9 cellular contexts compared by ENCODE assay signal in the genomic region with DNA sequence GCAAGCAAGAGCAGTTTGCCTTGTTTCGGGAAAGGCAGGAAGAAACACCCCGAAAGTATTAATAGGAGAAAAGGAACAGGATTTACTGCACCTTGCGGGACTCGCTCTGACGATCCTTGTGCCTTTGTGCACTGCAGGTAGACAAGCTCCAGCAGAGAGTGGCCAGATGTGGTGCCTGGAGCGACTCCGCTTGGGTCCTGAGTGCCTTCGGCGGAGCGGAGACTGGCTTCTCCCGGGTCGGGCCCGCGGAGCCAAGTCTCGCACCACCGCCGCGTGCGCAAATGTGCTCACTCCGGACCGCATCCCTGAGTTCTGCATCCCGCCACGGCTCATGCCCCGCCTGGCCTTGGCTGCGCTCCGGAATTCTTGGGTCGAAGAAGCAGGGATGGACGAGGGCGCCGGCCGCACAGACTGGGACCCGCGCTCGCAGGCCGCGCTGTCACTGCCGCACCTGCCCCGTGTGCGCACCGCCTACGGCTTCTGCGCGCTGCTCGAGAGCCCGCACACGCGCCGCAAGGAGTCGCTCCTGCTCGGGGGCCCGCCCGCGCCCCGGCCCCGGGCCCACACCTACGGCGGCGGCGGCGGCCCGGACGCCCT. TPM values are rescaled to one million over a fixed set of nuclear protein-coding genes. Genes with fewer than 3 reads are reported as not detected.
DNase-seq lines count a peak whose midpoint lies in the region; ATAC-seq and TF ChIP-seq lines count a peak whose summit lies in the region.
"Had no signal": no experiment of that assay in that cellular context is flagged by ENCODE, and none has a peak within 500 bp of the region (broad histone marks: within the 10 kb centered on the region; RNA-seq: fewer than 3 reads in every experiment).

No MANE protein-coding gene starts in this region.

- H3K4me3 ChIP-seq in retinal pigment epithelial cell (ENCODE audit: low read length): peak overlapping the region; percentile 43

- H3K27me3 Mint-ChIP-seq in activated naive CD4-positive, alpha-beta T cell treated with anti-CD3 and anti-CD28 coated beads for 36 hours (ENCODE audit: low read depth): peaks cover 11% of the 10 kb centered on the region

- ATAC-seq in left cardiac atrium (peak; percentile 34 to 51), HG03025 (IDR thresholded peaks at IDR 0.05; ENCODE audit: low FRiP score, unreplicated experiment) (no peak)

- no peaks in the 10 kb centered on the region for H3K36me3 Mint-ChIP-seq in activated naive CD4-positive, alpha-beta T cell treated with anti-CD3 and anti-CD28 coated beads for 36 hours (ENCODE audit: low read depth)

- in situ Hi-C loops in GM13977 (cut with MboI; ENCODE audit: low pct_unique_long_range_greater_than_20kb, low sequenced_read_pairs, unreplicated experiment): loop anchor here (10.0 kb wide), 1 partner anchor 193 kb away; no protein-coding TSS in a partner anchor

- no peak overlapping the region for H3K27ac Mint-ChIP-seq in activated naive CD4-positive, alpha-beta T cell treated with anti-CD3 and anti-CD28 coated beads for 36 hours

- no peaks in the 10 kb centered on the region for H3K9me3 Mint-ChIP-seq in activated naive CD4-positive, alpha-beta T cell treated with anti-CD3 and anti-CD28 coated beads for 36 hours

- CTCF ChIA-PET in activated naive CD4-positive, alpha-beta T cell treated with anti-CD3 and anti-CD28 coated beads for 36 hours (lab: Charles Lee): interaction anchor here (0.7 to 1.3 kb wide), 4 partner anchors 10 to 195 kb away, joined by 3 to 5 read pairs (median 3); no protein-coding TSS in a partner anchor

- TF ChIP-seq CTCF in GM13977 (IDR thresholded peaks at IDR 0.05; ENCODE audit: extremely low read depth, insufficient read depth, missing control alignments) (no peak), retinal pigment epithelial cell (conservative IDR thresholded peaks at IDR 0.05; ENCODE audit: low read depth, low read length) (no peak)

- intact Hi-C loops in activated naive CD4-positive, alpha-beta T cell treated with anti-CD3 and anti-CD28 coated beads for 36 hours (cut with micrococcal nuclease): loop anchor here (1.0 to 10.0 kb wide), 5 partner anchors 7 to 1483 kb away; partner anchors contain the start of gene VPS13C
- intact Hi-C loops in left cardiac atrium (cut with DNase I): loop anchor here in 1 of 2 donors (10.0 kb wide), 1 partner anchor 193 kb away; no protein-coding TSS in a partner anchor

- H3K4me3 Mint-ChIP-seq in activated naive CD4-positive, alpha-beta T cell treated with anti-CD3 and anti-CD28 coated beads for 36 hours: peak overlapping the region; percentile 73

- DNase-seq in GM13977 (ENCODE audit: low spot score): peak; percentile 29
- DNase-seq in NCI-H1105 treated with DMSO at 0.1 percent for 48 hours (lab: John Stamatoyannopoulos, UW): peak; percentile 56
- DNase-seq in activated naive CD4-positive, alpha-beta T cell treated with anti-CD3 and anti-CD28 coated beads for 36 hours: peak; percentile 11
- peak; percentile 38 for DNase-seq in left cardiac atrium
- DNase-seq in retinal pigment epithelial cell (ENCODE audit: low read depth): no peak
- no peak for DNase-seq in A172 (ENCODE audit: low spot score)
- DNase-seq in SHP77 treated with DMSO at 0.1 percent for 48 hours (lab: John Stamatoyannopoulos, UW): no peak

- peaks cover 27% of the 10 kb centered on the region for H3K4me1 Mint-ChIP-seq in activated naive CD4-positive, alpha-beta T cell treated with anti-CD3 and anti-CD28 coated beads for 36 hours (ENCODE audit: low read depth)

RNA-seq across cellular contexts. Expression of gene C2CD4A, which starts 0.8 kb away (rescaled TPM):
- under 1 TPM; 0.14 to 0.27 TPM for total RNA-seq in activated naive CD4-positive, alpha-beta T cell treated with anti-CD3 and anti-CD28 coated beads for 36 hours
- total RNA-seq in left cardiac atrium: not detected
- total RNA-seq in A172 (2014; rRNA removed; shearing (Covaris generic)): 0.26 TPM in 1 of 2 replicates, not detected in the other
- total RNA-seq: SK-MEL-5 had no signal

RNA-seq across cellular contexts. Expression of gene VPS13C, which starts 7.3 kb away (rescaled TPM):
- total RNA-seq in activated naive CD4-positive, alpha-beta T cell treated with anti-CD3 and anti-CD28 coated beads for 36 hours: 10 to 100 TPM; 37.4 to 38.0 TPM
- 10 to 100 TPM; 33.2 to 34.5 TPM for total RNA-seq in left cardiac atrium
- 25.9 and 47.1 TPM in 2 replicates for total RNA-seq in A172 (2014; rRNA removed; shearing (Covaris generic))

Comparison
In these comparisons a context has a peak if more than half of its experiments do, and no peak if none do; other contexts are left out.
1. DNase-seq: peak in GM13977 (single experiment), NCI-H1105 treated with DMSO at 0.1 percent for 48 hours (single experiment), activated naive CD4-positive, alpha-beta T cell treated with anti-CD3 and anti-CD28 coated beads for 36 hours (single experiment) and left cardiac atrium (single experiment); none in retinal pigment epithelial cell (single experiment), A172 (single experiment) and SHP77 treated with DMSO at 0.1 percent for 48 hours (single experiment).